8 cellular contexts compared by ENCODE assay signal in the genomic region with DNA sequence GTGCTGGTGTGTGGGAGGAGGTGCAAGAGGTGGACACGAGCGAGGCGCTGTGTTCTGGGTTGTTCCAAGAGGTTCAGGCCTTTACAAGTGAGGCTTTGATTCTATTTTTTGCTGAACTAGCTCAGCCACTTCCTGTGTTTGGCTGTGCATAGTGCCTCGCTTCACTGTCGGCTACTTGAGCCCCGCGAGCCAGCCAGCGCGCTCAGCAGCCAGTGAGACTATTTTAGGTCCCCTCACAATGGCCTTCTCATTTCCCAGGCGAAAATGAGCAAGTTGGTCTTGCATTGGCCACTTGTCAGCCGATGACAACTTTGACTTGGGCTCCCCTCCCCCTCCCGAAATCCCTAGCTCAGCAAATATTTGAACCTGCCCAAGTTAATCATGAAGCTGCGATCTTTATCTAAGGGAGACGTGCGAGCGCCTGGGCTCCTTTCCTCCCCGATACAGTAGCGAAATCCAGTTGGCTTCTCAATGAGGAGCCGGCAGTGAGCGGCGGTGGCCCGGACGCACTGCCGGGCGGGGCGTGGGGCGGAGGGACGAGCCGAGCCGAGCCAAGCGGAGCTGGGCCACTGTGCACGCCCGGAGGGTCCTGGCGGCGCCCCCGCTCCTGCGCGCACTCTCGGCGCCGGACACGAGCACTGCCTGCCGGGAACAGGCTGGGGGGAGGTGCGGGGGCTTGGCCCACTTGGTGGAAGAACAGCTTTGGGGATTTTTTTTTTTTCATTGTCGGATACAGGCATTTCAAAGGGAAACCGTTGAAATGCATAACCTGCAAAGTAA.
DNase-seq lines count a peak whose midpoint lies in the region; ATAC-seq, FAIRE-seq and TF ChIP-seq lines count a peak whose summit lies in the region.

No MANE protein-coding gene starts in this region.

- TF ChIP-seq EP300 in ovary (IDR thresholded peaks at IDR 0.05) = no peak

- no peaks in the 10 kb centered on the region for H3K27me3 Mint-ChIP-seq in activated naive CD8-positive, alpha-beta T cell treated with anti-CD3 and anti-CD28 coated beads, Interleukin-2, amount 50 U/mL, for 24 hours

- H3K36me3 ChIP-seq in SJSA1 (peaks cover 17% of the 10 kb centered on the region), cardiac muscle cell (peaks cover 7% of the 10 kb centered on the region), ovary (no peaks in the 10 kb centered on the region)

- no peak for TF ChIP-seq POLR2A in ovary (IDR thresholded peaks at IDR 0.05)

- peaks cover 83% of the 10 kb centered on the region for H3K4me1 Mint-ChIP-seq in activated naive CD8-positive, alpha-beta T cell treated with anti-CD3 and anti-CD28 coated beads, Interleukin-2, amount 50 U/mL, for 24 hours

- H3K4me1 ChIP-seq in SJSA1 (replicated peaks) (peaks cover 4% of the 10 kb centered on the region), cardiac muscle cell (ENCODE audit: low read depth) (peaks cover 44% of the 10 kb centered on the region), ovary (ENCODE audit: insufficient read depth) (peaks cover 6% of the 10 kb centered on the region)

- H3K27me3 ChIP-seq in SJSA1 (replicated peaks) = no peaks in the 10 kb centered on the region
- no peaks in the 10 kb centered on the region for H3K27me3 ChIP-seq in cardiac muscle cell
- no peaks in the 10 kb centered on the region for H3K27me3 ChIP-seq in ovary

- H3K4me3 ChIP-seq in SJSA1 = peak overlapping the region; percentile 41
- peak overlapping the region; percentile 50 for H3K4me3 ChIP-seq in cardiac muscle cell
- H3K4me3 ChIP-seq in ovary = peak overlapping the region; percentile 52

- 3% methylated on average over 43 to 46 of the region's 46 CpGs for WGBS in ovary, 3 donors

- intact Hi-C loops in ovary (cut with DNase I) = loop anchor here in 3 of 4 donors (5.0 kb wide), 1 partner anchor 674 kb away; no protein-coding TSS in a partner anchor

- peak; percentile 77 for ATAC-seq in GM18909 (IDR thresholded peaks at IDR 0.05; ENCODE audit: poor library complexity, unreplicated experiment)
- ATAC-seq in HG03139 (IDR thresholded peaks at IDR 0.05; ENCODE audit: unreplicated experiment) = peak; percentile 73
- ATAC-seq in activated naive CD8-positive, alpha-beta T cell treated with anti-CD3 and anti-CD28 coated beads, Interleukin-2, amount 50 U/mL, for 24 hours = peak; percentile 64

- peaks cover 19% of the 10 kb centered on the region for H3K36me3 Mint-ChIP-seq in activated naive CD8-positive, alpha-beta T cell treated with anti-CD3 and anti-CD28 coated beads, Interleukin-2, amount 50 U/mL, for 24 hours (ENCODE audit: low read depth)

- no peak for TF ChIP-seq CTCF in cardiac muscle cell (IDR thresholded peaks at IDR 0.05; ENCODE audit: low read depth, low read length)
- TF ChIP-seq CTCF in ovary (IDR thresholded peaks at IDR 0.05) = no peak

- peak overlapping the region; percentile 77 for H3K4me3 Mint-ChIP-seq in activated naive CD8-positive, alpha-beta T cell treated with anti-CD3 and anti-CD28 coated beads, Interleukin-2, amount 50 U/mL, for 24 hours

- H3K27ac ChIP-seq in SJSA1 (no peak overlapping the region), cardiac muscle cell (peak overlapping the region; percentile 93), ovary (peak overlapping the region; percentile 4 to 74)

- no peak for FAIRE-seq in urothelium cell line (lab: Jason Lieb, UNC)

- no peaks in the 10 kb centered on the region for H3K9me3 Mint-ChIP-seq in activated naive CD8-positive, alpha-beta T cell treated with anti-CD3 and anti-CD28 coated beads, Interleukin-2, amount 50 U/mL, for 24 hours

- H3K9me3 ChIP-seq in SJSA1 (replicated peaks) = no peaks in the 10 kb centered on the region
- H3K9me3 ChIP-seq in cardiac muscle cell (ENCODE audit: low read depth) = no peaks in the 10 kb centered on the region
- no peaks in the 10 kb centered on the region for H3K9me3 ChIP-seq in ovary

- peak overlapping the region; percentile 77 for H3K27ac Mint-ChIP-seq in activated naive CD8-positive, alpha-beta T cell treated with anti-CD3 and anti-CD28 coated beads, Interleukin-2, amount 50 U/mL, for 24 hours

- peak; percentile 67 for DNase-seq in AG08396 (ENCODE audit: low spot score)
- DNase-seq in SJSA1 (ENCODE audit: low read depth in 1 of 2, low spot score in 2 of 2) = peak in 1 of 2 experiments; percentile 53
- DNase-seq in activated naive CD8-positive, alpha-beta T cell treated with anti-CD3 and anti-CD28 coated beads, Interleukin-2, amount 50 U/mL, for 24 hours = peak; percentile 44
- peak; percentile 62 to 91 for DNase-seq in cardiac muscle cell (ENCODE audit: low read depth in 1 of 2, low spot score in 1 of 2)
- DNase-seq in ovary = peak; percentile 52 to 81 (median 75)
- peak; percentile 40 for DNase-seq in urothelium cell line (ENCODE audit: low spot score)
